In genomic region chr12:108172033-108172432, GRCh38 we compare ENCODE assay signal across 8 cellular contexts. TPM values are rescaled to one million over a fixed set of nuclear protein-coding genes. Genes with fewer than 3 reads are reported as not detected.
"Had no signal": no experiment of that assay in that cellular context is flagged by ENCODE, and none has a peak within 500 bp of the region (broad histone marks: within the 10 kb centered on the region; RNA-seq: fewer than 3 reads in every experiment).

No MANE protein-coding gene starts in this region.

- FAIRE-seq: HTR-8/SVneo had no signal

- ATAC-seq: GM23338, HCT116 had no signal

- H2AFZ ChIP-seq: GM23338 had no signal

- H3K9me3 ChIP-seq: HAP-1 had no signal

- H3K4me3 ChIP-seq: GM23338, HAP-1 had no signal

- H3K36me3 ChIP-seq: HAP-1 had no signal

- H3K4me1 ChIP-seq: HAP-1 had no signal

- DNase-seq: H7, KG1 had no signal

- H3K4me3 Mint-ChIP-seq: GM23338, IgD-negative memory B cell had no signal

- H3K27ac Mint-ChIP-seq: GM23338, IgD-negative memory B cell had no signal

- H3K4me1 Mint-ChIP-seq: IgD-negative memory B cell had no signal

RNA-seq across cellular contexts. Expression of gene WSCD2, which starts 42.9 kb away (rescaled TPM):
- total RNA-seq: HT-29 had no signal
